1 cellular context compared by ENCODE assay signal in genomic region chr2:183244300-183244849, GRCh38.
TF ChIP-seq lines count a peak whose summit lies in the region.

No MANE protein-coding gene starts in this region.

TF ChIP-seq in GM23338, 12 proteins besides CTCF, POLR2A, EP300 and RAD21 (continued from another document):
- TF ChIP-seq ZNF462 (CRISPR knock-in tag; IDR thresholded peaks at IDR 0.05) (no peak), NANOG (IDR thresholded peaks at IDR 0.05; ENCODE audit: borderline replicate concordance) (no peak), POLR2AphosphoS5 (IDR thresholded peaks at IDR 0.05; ENCODE audit: low read depth) (no peak)
- TF ChIP-seq, protein P1, sequence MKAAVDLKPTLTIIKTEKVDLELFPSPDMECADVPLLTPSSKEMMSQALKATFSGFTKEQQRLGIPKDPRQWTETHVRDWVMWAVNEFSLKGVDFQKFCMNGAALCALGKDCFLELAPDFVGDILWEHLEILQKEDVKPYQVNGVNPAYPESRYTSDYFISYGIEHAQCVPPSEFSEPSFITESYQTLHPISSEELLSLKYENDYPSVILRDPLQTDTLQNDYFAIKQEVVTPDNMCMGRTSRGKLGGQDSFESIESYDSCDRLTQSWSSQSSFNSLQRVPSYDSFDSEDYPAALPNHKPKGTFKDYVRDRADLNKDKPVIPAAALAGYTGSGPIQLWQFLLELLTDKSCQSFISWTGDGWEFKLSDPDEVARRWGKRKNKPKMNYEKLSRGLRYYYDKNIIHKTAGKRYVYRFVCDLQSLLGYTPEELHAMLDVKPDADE (IDR thresholded peaks at IDR 0.05), result no peak
